In the genomic region with DNA sequence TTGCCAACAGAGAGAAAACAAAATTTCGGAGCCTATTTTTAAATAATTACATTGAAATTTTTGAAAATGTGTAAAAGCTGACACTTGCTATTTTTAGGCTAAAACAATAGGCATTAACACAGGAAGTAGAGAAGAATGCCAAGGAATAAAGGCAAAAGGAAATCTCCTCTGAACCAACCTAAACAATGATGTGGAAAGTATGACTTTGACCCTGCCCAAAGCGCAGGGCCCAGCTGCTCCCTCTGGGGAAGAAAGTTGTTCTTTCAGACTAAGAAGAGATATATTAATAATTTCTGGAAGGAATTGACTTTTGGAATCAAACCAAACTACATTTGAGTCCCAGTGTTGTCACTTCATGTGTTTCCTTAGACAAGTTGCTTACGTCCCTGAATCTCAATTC, we compare ENCODE assay signal across 23 cellular contexts.
A peak's percentile ranks its signal among the peaks of the same experiment; 100 is the strongest.
DNase-seq lines count a peak whose midpoint lies in the region; ATAC-seq and TF ChIP-seq lines count a peak whose summit lies in the region.
"Had no signal": no experiment of that assay in that cellular context is flagged by ENCODE, and none has a peak within 500 bp of the region (broad histone marks: within the 10 kb centered on the region; RNA-seq: fewer than 3 reads in every experiment).

No MANE protein-coding gene starts in this region.

- no peaks in the 10 kb centered on the region for H3K9me3 ChIP-seq in spleen
- H3K9me3 ChIP-seq: BLaER1, HAP-1 had no signal

- intact Hi-C loops in spleen (cut with DNase I; ENCODE audit: low total_unique reads), result no loop called here

- TF ChIP-seq POLR2A in spleen (IDR thresholded peaks at IDR 0.05), result no peak

- no peaks in the 10 kb centered on the region for H3K36me3 Mint-ChIP-seq in GM23338 (ENCODE audit: low read depth)
- H3K36me3 Mint-ChIP-seq: CD4-positive, CD25-positive, alpha-beta regulatory T cell; IgD-negative memory B cell had no signal

- H3K27ac ChIP-seq in GM23338 (ENCODE audit: low read depth) (no peak overlapping the region), spleen (peak overlapping the region in 5 of 8 donors; percentile 26 to 62 (median 48))
- H3K27ac ChIP-seq: BLaER1, KMS-11 had no signal

- H4K20me1 ChIP-seq in GM23338 (replicated peaks; ENCODE audit: insufficient read depth), result no peaks in the 10 kb centered on the region
- H4K20me1 ChIP-seq: BLaER1 had no signal

- no peaks in the 10 kb centered on the region for H3K9me3 Mint-ChIP-seq in GM23338
- H3K9me3 Mint-ChIP-seq: CD4-positive, CD25-positive, alpha-beta regulatory T cell; HFFc6; IgD-negative memory B cell had no signal

- H3K4me1 Mint-ChIP-seq in GM23338, result peaks cover 26% of the 10 kb centered on the region
- H3K4me1 Mint-ChIP-seq: CD4-positive, CD25-positive, alpha-beta regulatory T cell; IgD-negative memory B cell had no signal

- ATAC-seq in GM23338 (no peak), GM21619 (IDR thresholded peaks at IDR 0.05; ENCODE audit: unreplicated experiment) (no peak)

- no peaks in the 10 kb centered on the region for H3K36me3 ChIP-seq in GM23338 (ENCODE audit: insufficient read depth)
- H3K36me3 ChIP-seq in spleen, result no peaks in the 10 kb centered on the region
- H3K36me3 ChIP-seq: BLaER1, HAP-1 had no signal

- H3K27me3 Mint-ChIP-seq in GM23338 (ENCODE audit: insufficient read depth, low read depth, poor library complexity), result no peaks in the 10 kb centered on the region
- H3K27me3 Mint-ChIP-seq: IgD-negative memory B cell had no signal

- in situ Hi-C loops in astrocyte of the spinal cord (cut with HindIII; ENCODE audit: low sequenced_read_pairs), result no loop called here

- H3K27ac Mint-ChIP-seq in GM23338, result no peak overlapping the region
- H3K27ac Mint-ChIP-seq: CD4-positive, CD25-positive, alpha-beta regulatory T cell; HFFc6; IgD-negative memory B cell had no signal

- no peak overlapping the region for H3K4me3 Mint-ChIP-seq in GM23338
- H3K4me3 Mint-ChIP-seq: CD4-positive, CD25-positive, alpha-beta regulatory T cell; HFFc6; IgD-negative memory B cell had no signal

- no peak overlapping the region for H3K4me3 ChIP-seq in GM23338
- no peak overlapping the region for H3K4me3 ChIP-seq in astrocyte of the spinal cord (ENCODE audit: low read depth, low read length)
- no peak overlapping the region for H3K4me3 ChIP-seq in spleen
- H3K4me3 ChIP-seq: BLaER1, HAP-1 had no signal

- no peaks in the 10 kb centered on the region for H3F3A ChIP-seq in GM23338 (replicated peaks; ENCODE audit: low read depth)

- DNase-seq in GM23338 (ENCODE audit: low spot score) (no peak), astrocyte of the spinal cord (ENCODE audit: low read depth, low spot score) (no peak), inferior parietal cortex (ENCODE audit: extremely low spot score) (peak; percentile 44), spleen (no peak), NCI-H2081 (lab: John Stamatoyannopoulos, UW) (no peak), NCI-H748 treated with DMSO at 0.1 percent for 48 hours (lab: John Stamatoyannopoulos, UW) (no peak)
- DNase-seq: CD4-positive, CD25-positive, alpha-beta regulatory T cell; DMS153; DND-41; GOT3; HFFc6; MM.1S; NCI-H1694; NCI-H2029 treated with DMSO at 0.1 percent for 48 hours; NCI-H2227 treated with DMSO at 0.1 percent for 48 hours; NCI-H526 treated with DMSO at 0.1 percent for 48 hours; RPMI8226; SHP77 had no signal

- no peaks in the 10 kb centered on the region for H3K27me3 ChIP-seq in GM23338 (ENCODE audit: insufficient read depth)
- H3K27me3 ChIP-seq in spleen (replicated peaks in 1 of 7), result no peaks in the 10 kb centered on the region
- H3K27me3 ChIP-seq: BLaER1 had no signal

- H3K9me2 ChIP-seq in GM23338 (ENCODE audit: insufficient read depth), result no peaks in the 10 kb centered on the region

- H3K4me1 ChIP-seq in GM23338 (ENCODE audit: insufficient read depth) (peaks cover 33% of the 10 kb centered on the region), spleen (peaks cover 0 to 16% (median 4%) of the 10 kb centered on the region in 6 donors)
- H3K4me1 ChIP-seq: BLaER1, HAP-1 had no signal

- H3K79me2 ChIP-seq in GM23338 (replicated peaks; ENCODE audit: insufficient read depth), result no peaks in the 10 kb centered on the region

- WGBS in spleen, 5 donors, result 57 to 76% (median 71%) methylated on average over 3 of the region's 3 CpGs

- H2AFZ ChIP-seq in GM23338, result no peak overlapping the region; the same call in 1 of the 2 replicates

- no peak for TF ChIP-seq CTCF in GM23338 (conservative IDR thresholded peaks at IDR 0.05; ENCODE audit: low read depth in 2 of 2)
- peak; percentile 12 for TF ChIP-seq CTCF in astrocyte of the spinal cord (IDR thresholded peaks at IDR 0.05; ENCODE audit: low read depth, low read length)
- no peak for TF ChIP-seq CTCF in spleen (IDR thresholded peaks at IDR 0.05 in 8 of 11, conservative IDR thresholded peaks at IDR 0.05 in 3 of 11)

- H3K4me2 ChIP-seq in GM23338, result peak overlapping the region; percentile 33
- H3K4me2 ChIP-seq: BLaER1, KMS-11 had no signal

TF ChIP-seq in GM23338, 12 proteins besides CTCF, POLR2A, EP300 and RAD21 (continues in another document):
- TF ChIP-seq, protein P1, sequence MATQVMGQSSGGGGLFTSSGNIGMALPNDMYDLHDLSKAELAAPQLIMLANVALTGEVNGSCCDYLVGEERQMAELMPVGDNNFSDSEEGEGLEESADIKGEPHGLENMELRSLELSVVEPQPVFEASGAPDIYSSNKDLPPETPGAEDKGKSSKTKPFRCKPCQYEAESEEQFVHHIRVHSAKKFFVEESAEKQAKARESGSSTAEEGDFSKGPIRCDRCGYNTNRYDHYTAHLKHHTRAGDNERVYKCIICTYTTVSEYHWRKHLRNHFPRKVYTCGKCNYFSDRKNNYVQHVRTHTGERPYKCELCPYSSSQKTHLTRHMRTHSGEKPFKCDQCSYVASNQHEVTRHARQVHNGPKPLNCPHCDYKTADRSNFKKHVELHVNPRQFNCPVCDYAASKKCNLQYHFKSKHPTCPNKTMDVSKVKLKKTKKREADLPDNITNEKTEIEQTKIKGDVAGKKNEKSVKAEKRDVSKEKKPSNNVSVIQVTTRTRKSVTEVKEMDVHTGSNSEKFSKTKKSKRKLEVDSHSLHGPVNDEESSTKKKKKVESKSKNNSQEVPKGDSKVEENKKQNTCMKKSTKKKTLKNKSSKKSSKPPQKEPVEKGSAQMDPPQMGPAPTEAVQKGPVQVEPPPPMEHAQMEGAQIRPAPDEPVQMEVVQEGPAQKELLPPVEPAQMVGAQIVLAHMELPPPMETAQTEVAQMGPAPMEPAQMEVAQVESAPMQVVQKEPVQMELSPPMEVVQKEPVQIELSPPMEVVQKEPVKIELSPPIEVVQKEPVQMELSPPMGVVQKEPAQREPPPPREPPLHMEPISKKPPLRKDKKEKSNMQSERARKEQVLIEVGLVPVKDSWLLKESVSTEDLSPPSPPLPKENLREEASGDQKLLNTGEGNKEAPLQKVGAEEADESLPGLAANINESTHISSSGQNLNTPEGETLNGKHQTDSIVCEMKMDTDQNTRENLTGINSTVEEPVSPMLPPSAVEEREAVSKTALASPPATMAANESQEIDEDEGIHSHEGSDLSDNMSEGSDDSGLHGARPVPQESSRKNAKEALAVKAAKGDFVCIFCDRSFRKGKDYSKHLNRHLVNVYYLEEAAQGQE (IDR thresholded peaks at IDR 0.05; ENCODE audit: unreplicated experiment), result no peak
- TF ChIP-seq JUNB (IDR thresholded peaks at IDR 0.05; ENCODE audit: unreplicated experiment) (no peak), ZNF114 (CRISPR knock-in tag; IDR thresholded peaks at IDR 0.05) (no peak), CREB1 (CRISPR knock-in tag; IDR thresholded peaks at IDR 0.05; ENCODE audit: low read depth) (no peak), EZH2 (IDR thresholded peaks at IDR 0.05; ENCODE audit: low read depth, unreplicated experiment) (no peak)
